ENCODE assay signal across 25 cellular contexts in genomic region chr11:14612624-14613023, GRCh38. TPM values are rescaled to one million over a fixed set of nuclear protein-coding genes. Genes with fewer than 3 reads are reported as not detected.
DNase-seq lines count a peak whose midpoint lies in the region; ATAC-seq and TF ChIP-seq lines count a peak whose summit lies in the region.
"Had no signal": no experiment of that assay in that cellular context is flagged by ENCODE, and none has a peak within 500 bp of the region (broad histone marks: within the 10 kb centered on the region; RNA-seq: fewer than 3 reads in every experiment).

No MANE protein-coding gene starts in this region.

- H3K4me3 ChIP-seq in right lobe of liver, result no peak overlapping the region
- H3K4me3 ChIP-seq: HAP-1, lung, suprapubic skin, uterus had no signal

- no peaks in the 10 kb centered on the region for H3K9me3 Mint-ChIP-seq in activated naive CD8-positive, alpha-beta T cell (ENCODE audit: low read depth)
- H3K9me3 Mint-ChIP-seq in activated naive CD8-positive, alpha-beta T cell treated with anti-CD3 and anti-CD28 coated beads for 36 hours, result peaks cover 1% of the 10 kb centered on the region
- peaks cover 0 to under 1% of the 10 kb centered on the region in 2 donors for H3K9me3 Mint-ChIP-seq in stimulated activated naive B cell treated with anti-CD40 and anti-IgM and Interleukin-4, amounts not matched to agents 10 μg/mL and 1 μg/mL and 100 μg/mL, for 72 hours
- H3K9me3 Mint-ChIP-seq: natural killer cell; T-helper 2 cell treated with Interferon-gamma antibody and Interleukin-4, amounts not matched to agents 5 μg/mL and 100 μg/mL, for 36 hours had no signal

- no peak for DNase-seq in activated naive CD8-positive, alpha-beta T cell treated with anti-CD3 and anti-CD28 coated beads for 36 hours
- DNase-seq in SK-MEL-5 (ENCODE audit: low read depth, low spot score) (peak; percentile 67), right lobe of liver (no peak), left ventricle myocardium superior (no peak)
- DNase-seq in stimulated activated naive B cell treated with anti-CD40 and anti-IgM and Interleukin-4, amounts not matched to agents 10 μg/mL and 1 μg/mL and 100 μg/mL, for 72 hours, result no peak
- DNase-seq in stimulated activated CD4-positive, alpha-beta T cell treated with anti-CD3 and anti-CD28 coated beads, Interleukin-4, amount 100 ng/mL, for 1 hour, result no peak
- DNase-seq: activated CD8-positive, alpha-beta T cell treated with anti-CD3 and anti-CD28 coated beads, Interleukin-2, amount 10 ng/mL, durations not matched to agents 7 days and 5 days; activated naive CD4-positive, alpha-beta T cell treated with anti-CD3 and anti-CD28 coated beads, Interleukin-2, amount 10 ng/mL, durations not matched to agents 7 days and 5 days; head of caudate nucleus; islet precursor cell; natural killer cell; NCI-H1092; NCI-H187; NCI-H524; occipital lobe; stimulated activated naive CD4-positive, alpha-beta T cell; uterus had no signal

- in situ Hi-C loops in SK-MEL-5 (cut with HindIII; ENCODE audit: low pct_unique_long_range_greater_than_20kb, low sequenced_read_pairs), result no loop called here

- no peaks in the 10 kb centered on the region for H3K27me3 ChIP-seq in right lobe of liver
- H3K27me3 ChIP-seq: suprapubic skin, uterus had no signal

- no peak for TF ChIP-seq POLR2A in right lobe of liver (IDR thresholded peaks at IDR 0.05)

- H3K4me1 ChIP-seq in right lobe of liver, result peaks cover 0 to 15% (median 6%) of the 10 kb centered on the region in 4 donors
- H3K4me1 ChIP-seq: HAP-1, suprapubic skin, uterus had no signal

- intact Hi-C loops in right lobe of liver (cut with DNase I) (no loop called here), left ventricle myocardium superior (cut with micrococcal nuclease) (no loop called here)

- H3K27ac Mint-ChIP-seq in activated naive CD8-positive, alpha-beta T cell, result peak overlapping the region; percentile 28
- no peak overlapping the region for H3K27ac Mint-ChIP-seq in activated naive CD8-positive, alpha-beta T cell treated with anti-CD3 and anti-CD28 coated beads for 36 hours
- no peak overlapping the region for H3K27ac Mint-ChIP-seq in stimulated activated naive B cell treated with anti-CD40 and anti-IgM and Interleukin-4, amounts not matched to agents 10 μg/mL and 1 μg/mL and 100 μg/mL, for 72 hours
- H3K27ac Mint-ChIP-seq: activated CD8-positive, alpha-beta T cell treated with anti-CD3 and anti-CD28 coated beads, Interleukin-2, amount 10 ng/mL, durations not matched to agents 7 days and 5 days; activated naive CD4-positive, alpha-beta T cell treated with anti-CD3 and anti-CD28 coated beads, Interleukin-2, amount 10 ng/mL, durations not matched to agents 7 days and 5 days; T-helper 2 cell treated with Interferon-gamma antibody and Interleukin-4, amounts not matched to agents 5 μg/mL and 100 μg/mL, for 36 hours had no signal

- ATAC-seq in right lobe of liver (peak; percentile 75 to 86 (median 78)), HG03439 (IDR thresholded peaks at IDR 0.05; ENCODE audit: unreplicated experiment) (no peak), left ventricle myocardium superior (no peak)
- ATAC-seq in stimulated activated naive B cell treated with anti-CD40 and anti-IgM and Interleukin-4, amounts not matched to agents 10 μg/mL and 1 μg/mL and 100 μg/mL, for 72 hours (replicated peaks), result no peak
- ATAC-seq: activated CD8-positive, alpha-beta T cell treated with anti-CD3 and anti-CD28 coated beads, Interleukin-2, amount 10 ng/mL, durations not matched to agents 7 days and 5 days; esophagus mucosa; natural killer cell had no signal

- no peaks in the 10 kb centered on the region for H3K27me3 Mint-ChIP-seq in activated naive CD8-positive, alpha-beta T cell
- H3K27me3 Mint-ChIP-seq in activated naive CD8-positive, alpha-beta T cell treated with anti-CD3 and anti-CD28 coated beads for 36 hours, result no peaks in the 10 kb centered on the region
- peaks cover 0 to under 1% of the 10 kb centered on the region in 2 donors for H3K27me3 Mint-ChIP-seq in stimulated activated naive B cell treated with anti-CD40 and anti-IgM and Interleukin-4, amounts not matched to agents 10 μg/mL and 1 μg/mL and 100 μg/mL, for 72 hours
- H3K27me3 Mint-ChIP-seq: activated naive CD4-positive, alpha-beta T cell treated with anti-CD3 and anti-CD28 coated beads, Interleukin-2, amount 10 ng/mL, durations not matched to agents 7 days and 5 days; activated T-helper 17 cell treated with anti-CD3 and anti-CD28 coated beads, Interleukin-2, amount 50 U/mL, for 72 hours had no signal

- WGBS in right lobe of liver (ENCODE audit: insufficient coverage, low coverage, low lambda C conversion rate, missing lambda C conversion rate), result 82% methylated on average over 2 of the region's 2 CpGs

- no peak overlapping the region for H3K4me3 Mint-ChIP-seq in activated naive CD8-positive, alpha-beta T cell
- no peak overlapping the region for H3K4me3 Mint-ChIP-seq in activated naive CD8-positive, alpha-beta T cell treated with anti-CD3 and anti-CD28 coated beads for 36 hours
- no peak overlapping the region for H3K4me3 Mint-ChIP-seq in stimulated activated naive B cell treated with anti-CD40 and anti-IgM and Interleukin-4, amounts not matched to agents 10 μg/mL and 1 μg/mL and 100 μg/mL, for 72 hours
- H3K4me3 Mint-ChIP-seq: activated CD8-positive, alpha-beta T cell treated with anti-CD3 and anti-CD28 coated beads, Interleukin-2, amount 10 ng/mL, durations not matched to agents 7 days and 5 days; activated naive CD4-positive, alpha-beta T cell treated with anti-CD3 and anti-CD28 coated beads, Interleukin-2, amount 10 ng/mL, durations not matched to agents 7 days and 5 days; activated T-helper 17 cell treated with anti-CD3 and anti-CD28 coated beads, Interleukin-2, amount 50 U/mL, for 72 hours; natural killer cell; T-helper 2 cell treated with Interferon-gamma antibody and Interleukin-4, amounts not matched to agents 5 μg/mL and 100 μg/mL, for 36 hours had no signal

- H3K36me3 ChIP-seq in right lobe of liver, result no peaks in the 10 kb centered on the region
- H3K36me3 ChIP-seq: HAP-1, suprapubic skin, uterus had no signal

- no peak overlapping the region for H3K27ac ChIP-seq in right lobe of liver
- H3K27ac ChIP-seq: suprapubic skin, uterus had no signal

- H3K9me3 ChIP-seq in right lobe of liver, result no peaks in the 10 kb centered on the region
- H3K9me3 ChIP-seq: HAP-1, suprapubic skin, uterus had no signal

- H3K36me3 Mint-ChIP-seq in activated naive CD8-positive, alpha-beta T cell, result peaks cover 41% of the 10 kb centered on the region
- H3K36me3 Mint-ChIP-seq in activated naive CD8-positive, alpha-beta T cell treated with anti-CD3 and anti-CD28 coated beads for 36 hours, result peaks cover 73% of the 10 kb centered on the region
- H3K36me3 Mint-ChIP-seq in stimulated activated naive B cell treated with anti-CD40 and anti-IgM and Interleukin-4, amounts not matched to agents 10 μg/mL and 1 μg/mL and 100 μg/mL, for 72 hours, result no peaks in the 10 kb centered on the region
- H3K36me3 Mint-ChIP-seq: natural killer cell had no signal

- peaks cover 63% of the 10 kb centered on the region for H3K4me1 Mint-ChIP-seq in activated naive CD8-positive, alpha-beta T cell (ENCODE audit: low read depth)
- H3K4me1 Mint-ChIP-seq in activated naive CD8-positive, alpha-beta T cell treated with anti-CD3 and anti-CD28 coated beads for 36 hours, result peaks cover 38% of the 10 kb centered on the region
- H3K4me1 Mint-ChIP-seq in stimulated activated naive B cell treated with anti-CD40 and anti-IgM and Interleukin-4, amounts not matched to agents 10 μg/mL and 1 μg/mL and 100 μg/mL, for 72 hours, result no peaks in the 10 kb centered on the region

- no peak for TF ChIP-seq CTCF in right lobe of liver (IDR thresholded peaks at IDR 0.05)

RNA-seq across cellular contexts. Expression of gene PDE3B, which starts 31.0 kb away (rescaled TPM):
- total RNA-seq in activated naive CD8-positive, alpha-beta T cell treated with anti-CD3 and anti-CD28 coated beads for 36 hours, result 10 to 100 TPM; 44.4 to 46.5 TPM
- total RNA-seq in SK-MEL-5 (2014; rRNA removed; shearing (Covaris generic)), result 11.4 and 11.9 TPM in 2 replicates
- 6.6 and 8.4 TPM in 2 replicates for polyA plus RNA-seq in SK-MEL-5 (2015; cell fraction: cytosol; rRNA removed)
- 19.9 and 25.0 TPM in 2 replicates for polyA plus RNA-seq in SK-MEL-5 (2015; cell fraction: nucleus; rRNA removed)
- total RNA-seq in right lobe of liver (10 to 100 TPM; 14.9 to 47.1 (median 28.8) TPM), left ventricle myocardium superior (5.6 TPM)

Comparison
In these comparisons a context has a peak if more than half of its experiments do, and no peak if none do; other contexts are left out.
1. ATAC-seq: peak in right lobe of liver (4 of 4); none in stimulated activated naive B cell treated with anti-CD40 and anti-IgM and Interleukin-4, amounts not matched to agents 10 μg/mL and 1 μg/mL and 100 μg/mL, for 72 hours (0 of 2), HG03439 (single experiment) and left ventricle myocardium superior (single experiment).